ENCODE assay signal across 28 cellular contexts in genomic region chr13:46114599-46114998, GRCh38. TPM values are rescaled to one million over a fixed set of nuclear protein-coding genes. Genes with fewer than 3 reads are reported as not detected.
A peak's percentile ranks its signal among the peaks of the same experiment; 100 is the strongest.
DNase-seq lines count a peak whose midpoint lies in the region; ATAC-seq, FAIRE-seq and TF ChIP-seq lines count a peak whose summit lies in the region.
"Had no signal": no experiment of that assay in that cellular context is flagged by ENCODE, and none has a peak within 500 bp of the region (broad histone marks: within the 10 kb centered on the region; RNA-seq: fewer than 3 reads in every experiment).

No MANE protein-coding gene starts in this region.

- H3K79me2 ChIP-seq in K562 (ENCODE audit: control insufficient read depth, insufficient read depth, low read length): no peaks in the 10 kb centered on the region

- WGBS in K562 (ENCODE audit: insufficient coverage, low coverage, missing lambda C conversion rate): 69% methylated on average over 8 of the region's 9 CpGs
- WGBS in stomach, 5 donors: 83 to 94% (median 90%) methylated on average over 9 of the region's 9 CpGs

- no peak for TF ChIP-seq RAD21 in K562 (CRISPR knock-in tag; conservative IDR thresholded peaks at IDR 0.05 in 1 of 2, IDR thresholded peaks at IDR 0.05 in 1 of 2)

- H3K9me3 ChIP-seq in K562 (replicated peaks; ENCODE audit: control insufficient read depth, insufficient read depth, low read depth, low read length): no peaks in the 10 kb centered on the region
- no peaks in the 10 kb centered on the region for H3K9me3 ChIP-seq in vagina
- no peaks in the 10 kb centered on the region for H3K9me3 ChIP-seq in stomach
- H3K9me3 ChIP-seq: HAP-1, MG63 had no signal

- no peak overlapping the region for H3K4me2 ChIP-seq in K562 (ENCODE audit: insufficient read depth, low read length)

- POLR2A ChIA-PET in K562 (lab: Yijun Ruan, JAX): interaction anchor here (0.6 kb wide), 1 partner anchor 1010 kb away, joined by 3 read pairs; no protein-coding TSS in a partner anchor

- intact Hi-C loops in activated CD4-positive, alpha-beta T cell treated with anti-CD3 and anti-CD28 coated beads, Interleukin-2, amount 10 ng/mL, durations not matched to agents 24 days and 14 days (cut with micrococcal nuclease): no loop called here
- intact Hi-C loops in K562 (cut with micrococcal nuclease) (no loop called here), vagina (cut with DNase I) (no loop called here), stomach (cut with DNase I; ENCODE audit: low total_unique reads) (no loop called here)

- DNase-seq in activated CD4-positive, alpha-beta T cell treated with anti-CD3 and anti-CD28 coated beads, Interleukin-2, amount 10 ng/mL, durations not matched to agents 24 days and 14 days: peak; percentile 6
- no peak for DNase-seq in activated CD4-positive, alpha-beta T cell treated with anti-CD3 and anti-CD28 coated beads for 4 hours
- peak; percentile 42 for DNase-seq in NOMO-1 treated with dmso at 0.1 percent for 144 hours (lab: John Stamatoyannopoulos, UW; ENCODE audit: unreplicated experiment)
- no peak for DNase-seq in K562 (ENCODE audit: extremely low read depth in 1 of 4, low spot score in 3 of 4)
- DNase-seq in vagina (ENCODE audit: extremely low spot score in 2 of 2): no peak
- DNase-seq in HT-29 (ENCODE audit: low spot score): no peak
- no peak for DNase-seq in stomach
- DNase-seq: 8988T; CD4-positive, alpha-beta T cell; COR-L47; GOT3; HFFc6; KG1; MG63; NCI-H1092 treated with DMSO at 0.1 percent for 48 hours; NCI-H1436; NCI-H187; NCI-H2081 treated with DMSO at 0.1 percent for 48 hours; NCI-H2171; NCI-H226; NCI-H510A; NCI-H69; Right ventricle myocardium superior; RPMI8226; SW 1271 had no signal

- peaks cover 48% of the 10 kb centered on the region for H3K27me3 Mint-ChIP-seq in activated CD4-positive, alpha-beta T cell treated with anti-CD3 and anti-CD28 coated beads, Interleukin-2, amount 10 ng/mL, durations not matched to agents 24 days and 14 days

- H3K4me1 Mint-ChIP-seq in activated CD4-positive, alpha-beta T cell treated with anti-CD3 and anti-CD28 coated beads, Interleukin-2, amount 10 ng/mL, durations not matched to agents 24 days and 14 days: no peaks in the 10 kb centered on the region

- TF ChIP-seq EP300 in K562 (IDR thresholded peaks at IDR 0.05; ENCODE audit: low read length) (no peak), stomach (IDR thresholded peaks at IDR 0.05) (no peak)

- no peaks in the 10 kb centered on the region for H3K9me1 ChIP-seq in K562 (ENCODE audit: control insufficient read depth, insufficient read depth, low read length)

- ATAC-seq in K562: no peak

- H3K27me3 ChIP-seq in K562 (ENCODE audit: control insufficient read depth in 2 of 2, insufficient read depth in 2 of 2, low read length in 2 of 2) (no peaks in the 10 kb centered on the region), vagina (no peaks in the 10 kb centered on the region), stomach (no peaks in the 10 kb centered on the region)

- FAIRE-seq in K562 (lab: Jason Lieb, UNC): no peak
- FAIRE-seq: G401.6 had no signal

- H2AFZ ChIP-seq in K562 (ENCODE audit: low read depth, low read length): peak overlapping the region; percentile 32

- TF ChIP-seq CTCF in K562 (IDR thresholded peaks at IDR 0.05 in 2 of 3, conservative IDR thresholded peaks at IDR 0.05 in 1 of 3; ENCODE audit: insufficient read depth in 2 of 3, low read depth in 1 of 3, low read length in 3 of 3) (no peak), vagina (IDR thresholded peaks at IDR 0.05) (no peak), stomach (IDR thresholded peaks at IDR 0.05) (no peak)

- no peak overlapping the region for H3K27ac Mint-ChIP-seq in activated CD4-positive, alpha-beta T cell treated with anti-CD3 and anti-CD28 coated beads, Interleukin-2, amount 10 ng/mL, durations not matched to agents 24 days and 14 days
- H3K27ac Mint-ChIP-seq: CD4-positive, alpha-beta T cell; HFFc6 had no signal

- CTCF ChIA-PET in K562 (lab: Yijun Ruan, JAX; ENCODE audit: low intra/inter-chr PET ratio): no interaction called here

- H3K36me3 Mint-ChIP-seq in activated CD4-positive, alpha-beta T cell treated with anti-CD3 and anti-CD28 coated beads, Interleukin-2, amount 10 ng/mL, durations not matched to agents 24 days and 14 days (ENCODE audit: low read depth): no peaks in the 10 kb centered on the region

- peaks cover 0 to 19% of the 10 kb centered on the region in 2 experiments; a peak in 2 of 5 replicates for H3K4me1 ChIP-seq in K562 (replicated peaks in 1 of 2; ENCODE audit: control insufficient read depth in 2 of 2, insufficient read depth in 2 of 2, low read length in 2 of 2)
- H3K4me1 ChIP-seq in vagina: no peaks in the 10 kb centered on the region
- no peaks in the 10 kb centered on the region for H3K4me1 ChIP-seq in stomach
- H3K4me1 ChIP-seq: HAP-1 had no signal

- H3K4me3 Mint-ChIP-seq in activated CD4-positive, alpha-beta T cell treated with anti-CD3 and anti-CD28 coated beads, Interleukin-2, amount 10 ng/mL, durations not matched to agents 24 days and 14 days: no peak overlapping the region
- H3K4me3 Mint-ChIP-seq: CD4-positive, alpha-beta T cell; HFFc6 had no signal

- H3K9me3 Mint-ChIP-seq in activated CD4-positive, alpha-beta T cell treated with anti-CD3 and anti-CD28 coated beads, Interleukin-2, amount 10 ng/mL, durations not matched to agents 24 days and 14 days: no peaks in the 10 kb centered on the region
- H3K9me3 Mint-ChIP-seq: CD4-positive, alpha-beta T cell; HFFc6 had no signal

- H3K36me3 ChIP-seq in K562 (ENCODE audit: control insufficient read depth, insufficient read depth, low read length): no peaks in the 10 kb centered on the region
- H3K36me3 ChIP-seq in vagina: no peaks in the 10 kb centered on the region
- H3K36me3 ChIP-seq in stomach: no peaks in the 10 kb centered on the region
- H3K36me3 ChIP-seq: HAP-1, MG63 had no signal

- TF ChIP-seq POLR2A in K562 (conservative IDR thresholded peaks at IDR 0.05): no peak
- TF ChIP-seq POLR2A in vagina (IDR thresholded peaks at IDR 0.05): no peak
- no peak for TF ChIP-seq POLR2A in stomach (IDR thresholded peaks at IDR 0.05)

- no peaks in the 10 kb centered on the region for H4K20me1 ChIP-seq in K562 (replicated peaks; ENCODE audit: control insufficient read depth, insufficient read depth, low read length)

- in situ Hi-C loops in K562 (cut with MboI): no loop called here

- no peak overlapping the region for H3K9ac ChIP-seq in K562 (ENCODE audit: insufficient read depth in 1 of 2, low read depth in 2 of 2, low read length in 2 of 2)

- H3K27ac ChIP-seq in K562 (ENCODE audit: extremely low read depth, low read depth, low read length) (no peak overlapping the region), vagina (no peak overlapping the region), stomach (no peak overlapping the region)

- H3K4me3 ChIP-seq in K562 (no peak overlapping the region), vagina (no peak overlapping the region), stomach (no peak overlapping the region)
- H3K4me3 ChIP-seq: HAP-1, MG63 had no signal

- BruUV-seq in K562 (replicated peaks; lab: Mats Ljungman, UMichigan): no TSS peak

TF ChIP-seq in K562, 482 proteins besides CTCF, POLR2A, EP300 and RAD21:
- no peak for TF ChIP-seq ZNF444 (CRISPR knock-in tag; IDR thresholded peaks at IDR 0.05)
- no peak for TF ChIP-seq KLF1 (tag; IDR thresholded peaks at IDR 0.05)
- TF ChIP-seq ZFX (CRISPR knock-in tag; IDR thresholded peaks at IDR 0.05): peak; percentile 24; the same call in 1 of the 2 replicates
- TF ChIP-seq ILF3 (IDR thresholded peaks at IDR 0.05; ENCODE audit: borderline replicate concordance): no peak
- TF ChIP-seq SMAD2 (IDR thresholded peaks at IDR 0.05; ENCODE audit: low read depth, low read length): no peak
- no peak for TF ChIP-seq TCF3 (CRISPR knock-in tag; IDR thresholded peaks at IDR 0.05)
- TF ChIP-seq YY1 (IDR thresholded peaks at IDR 0.05; ENCODE audit: borderline replicate concordance in 1 of 3, control insufficient read depth in 1 of 3, extremely low read depth in 1 of 3, insufficient read depth in 3 of 3, insufficient read length in 1 of 3, insufficient replicate concordance in 2 of 3, low read depth in 1 of 3, low read length in 2 of 3): no peak

RNA-seq across cellular contexts. Expression of gene CPB2, which starts 9.8 kb away (rescaled TPM):
- total RNA-seq in activated CD4-positive, alpha-beta T cell treated with anti-CD3 and anti-CD28 coated beads, Interleukin-2, amount 10 ng/mL, durations not matched to agents 24 days and 14 days: not detected in 2 replicates
- not detected in 2 replicates for total RNA-seq in K562 (2011; cell fraction: chromatin; rRNA removed; ENCODE audit: low replicate concordance)
- not detected in 2 replicates for total RNA-seq in K562 (2011; cell fraction: nucleolus; rRNA removed)
- total RNA-seq in K562 (2011; cell fraction: nucleoplasm; rRNA removed): not detected in 2 replicates
- total RNA-seq in K562 (2014; rRNA removed): not detected in 2 replicates
- not detected in 2 replicates for total RNA-seq in K562 (2014; rRNA removed; fragmentation: Illumina TruSeq; extraction: Trizol)
- not detected in 2 replicates for total RNA-seq in K562 (2015; rRNA removed; fragmentation: Illumina TruSeq; extraction: Trizol)
- 0.13 and 0.16 TPM in 2 replicates for total RNA-seq in K562 (2021)
- not detected in 2 replicates for polyA plus RNA-seq in K562 (2011; rRNA removed)
- not detected in 2 replicates for polyA plus RNA-seq in K562 (2011; cell fraction: cytosol; rRNA removed)
- not detected in 2 replicates for polyA plus RNA-seq in K562 (2011; cell fraction: nucleus; rRNA removed)
- 0.04 and 0.10 TPM in 2 replicates for polyA plus RNA-seq in K562 (2012)
- not detected in 2 replicates for polyA plus RNA-seq in K562 (2014; fragmentation: Illumina TruSeq; extraction: Trizol)
- under 1 TPM; 0.03 to 0.07 TPM for polyA plus RNA-seq in K562 (2014; fragmentation: Nextera tagmentation; extraction: Ambion mirVana)
- not detected in 2 replicates for polyA plus RNA-seq in K562 (2014; rRNA removed)
- not detected in 2 replicates for polyA minus RNA-seq in K562 (2011; rRNA and poly(A)+ RNA removed)
- not detected in 2 replicates for polyA minus RNA-seq in K562 (2011; cell fraction: cytosol; rRNA and poly(A)+ RNA removed)
- polyA minus RNA-seq in K562 (2011; cell fraction: nucleus; rRNA and poly(A)+ RNA removed): not detected in 2 replicates
- total RNA-seq in vagina: not detected
- total RNA-seq in HT-29 (2014; rRNA removed; shearing (Covaris generic)): not detected in 2 replicates
- 1 to 10 TPM in 1 of 5 donors, under 1 TPM in 1, not detected in 3; 0.37 to 2.2 TPM for total RNA-seq in stomach
- polyA plus RNA-seq in stomach: not detected
- total RNA-seq: CD4-positive, alpha-beta T cell; HFFc6; Right ventricle myocardium superior had no signal
- polyA plus RNA-seq: BJ had no signal

Comparison
In these comparisons a context has a peak if more than half of its experiments do, and no peak if none do; other contexts are left out.
1. DNase-seq: peak in activated CD4-positive, alpha-beta T cell treated with anti-CD3 and anti-CD28 coated beads, Interleukin-2, amount 10 ng/mL, durations not matched to agents 24 days and 14 days (single experiment) and NOMO-1 treated with dmso at 0.1 percent for 144 hours (single experiment); none in activated CD4-positive, alpha-beta T cell treated with anti-CD3 and anti-CD28 coated beads for 4 hours (0 of 2), K562 (0 of 4), vagina (0 of 2), HT-29 (single experiment) and stomach (single experiment).